Comparison of ENCODE assay signal across 19 cellular contexts in the genomic region with DNA sequence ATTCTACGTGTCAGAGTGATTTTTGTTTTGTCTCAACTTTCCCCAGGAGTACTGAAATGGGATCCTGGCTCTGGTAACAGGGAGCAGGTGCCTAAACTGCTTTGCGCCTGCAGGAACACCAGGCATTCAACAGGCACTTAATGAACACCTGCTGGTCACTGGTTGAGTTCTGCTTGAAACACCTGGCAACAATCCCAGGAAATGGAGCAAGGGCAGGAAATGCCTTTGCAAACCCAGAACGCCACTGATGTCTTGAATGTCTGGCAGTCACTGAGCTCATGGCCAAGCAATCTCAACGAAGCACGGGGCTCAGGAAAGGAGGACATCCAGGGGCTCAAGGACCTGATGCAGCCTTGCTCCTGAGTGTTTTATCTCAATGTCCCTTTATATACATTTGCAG.
A peak's percentile ranks its signal among the peaks of the same experiment; 100 is the strongest.
DNase-seq lines count a peak whose midpoint lies in the region; ATAC-seq lines count a peak whose summit lies in the region.
"Had no signal": no experiment of that assay in that cellular context is flagged by ENCODE, and none has a peak within 500 bp of the region (broad histone marks: within the 10 kb centered on the region; RNA-seq: fewer than 3 reads in every experiment).

No MANE protein-coding gene starts in this region.

- H3K14ac ChIP-seq in neuronal stem cell (ENCODE audit: low read length) = no peak overlapping the region

- no peaks in the 10 kb centered on the region for H3K36me3 ChIP-seq in neuronal stem cell (replicated peaks in 1 of 2; ENCODE audit: control insufficient read depth in 2 of 2, insufficient read depth in 2 of 2, low read length in 2 of 2)
- H3K36me3 ChIP-seq: esophagus muscularis mucosa had no signal

- no peak overlapping the region for H4K8ac ChIP-seq in neuronal stem cell (ENCODE audit: low read depth, low read length)

- no peaks in the 10 kb centered on the region for H3K36me3 Mint-ChIP-seq in activated T-cell treated with anti-CD3 and anti-CD28 coated beads, Interleukin-2, amount 50 U/mL, for 4 hours (ENCODE audit: insufficient read depth)
- H3K36me3 Mint-ChIP-seq: stimulated activated naive B cell treated with anti-CD40 and anti-IgM and Interleukin-4, amounts not matched to agents 10 μg/mL and 1 μg/mL and 100 μg/mL, for 72 hours; type B pancreatic cell had no signal

- H3K4me2 ChIP-seq in neuronal stem cell (ENCODE audit: insufficient read depth, low read length, poor library complexity, severe bottlenecking) = no peak overlapping the region

- no CpG with 5 or more reads among the region's 5 CpGs for WGBS in neuronal stem cell (ENCODE audit: extremely low coverage in 2 of 2, insufficient read length in 2 of 2, insufficient replicate concordance in 1 of 2), 2 donors

- no peaks in the 10 kb centered on the region for H3K4me1 ChIP-seq in neuronal stem cell (ENCODE audit: control insufficient read depth in 2 of 2, insufficient read depth in 1 of 2, low read depth in 1 of 2, low read length in 2 of 2)
- H3K4me1 ChIP-seq: esophagus muscularis mucosa had no signal

- H2AK5ac ChIP-seq in neuronal stem cell (ENCODE audit: low read depth, low read length) = no peak overlapping the region

- no peak overlapping the region for H2AFZ ChIP-seq in neuronal stem cell (ENCODE audit: low read length)

- H3K27me3 Mint-ChIP-seq in activated T-cell treated with anti-CD3 and anti-CD28 coated beads, Interleukin-2, amount 50 U/mL, for 4 hours (ENCODE audit: low read depth) = peaks cover 3% of the 10 kb centered on the region

- H4K91ac ChIP-seq in neuronal stem cell (ENCODE audit: low read depth, low read length, poor library complexity) = no peak overlapping the region

- H3K4ac ChIP-seq in neuronal stem cell (ENCODE audit: low read length) = no peak overlapping the region

- peak; percentile 93 for DNase-seq in DMS79 (lab: John Stamatoyannopoulos, UW)
- DNase-seq in NCI-H1105 (lab: John Stamatoyannopoulos, UW) = peak; percentile 87
- DNase-seq in NCI-H526 treated with DMSO at 0.1 percent for 48 hours (lab: John Stamatoyannopoulos, UW) = peak; percentile 56
- peak; percentile 63 for DNase-seq in iPS-NIHi11 (ENCODE audit: low spot score)
- DNase-seq in activated T-cell treated with anti-CD3 and anti-CD28 coated beads, Interleukin-2, amount 50 U/mL, for 4 hours = no peak
- no peak for DNase-seq in neuronal stem cell (ENCODE audit: low spot score)
- DNase-seq in midbrain (lab: John Stamatoyannopoulos, UW) = no peak
- DNase-seq in GM19240 (ENCODE audit: insufficient read length, low spot score) = no peak
- DNase-seq: activated effector memory CD4-positive, alpha-beta T cell treated with anti-CD3 and anti-CD28 coated beads, Interleukin-2, amount 50 U/mL, for 16 hours; anterior cingulate cortex; dermis blood vessel endothelial cell; head of caudate nucleus; HFFc6; NCI-H1436 treated with DMSO at 0.1 percent for 48 hours; stimulated activated naive B cell treated with anti-CD40 and anti-IgM and Interleukin-4, amounts not matched to agents 10 μg/mL and 1 μg/mL and 100 μg/mL, for 72 hours had no signal

- no peak for ATAC-seq in activated T-cell treated with anti-CD3 and anti-CD28 coated beads, Interleukin-2, amount 50 U/mL, for 4 hours
- ATAC-seq: stimulated activated naive B cell treated with anti-CD40 and anti-IgM and Interleukin-4, amounts not matched to agents 10 μg/mL and 1 μg/mL and 100 μg/mL, for 72 hours had no signal

- no peaks in the 10 kb centered on the region for H3K4me1 Mint-ChIP-seq in activated T-cell treated with anti-CD3 and anti-CD28 coated beads, Interleukin-2, amount 50 U/mL, for 4 hours (ENCODE audit: low read depth)
- H3K4me1 Mint-ChIP-seq: stimulated activated naive B cell treated with anti-CD40 and anti-IgM and Interleukin-4, amounts not matched to agents 10 μg/mL and 1 μg/mL and 100 μg/mL, for 72 hours had no signal

- no peaks in the 10 kb centered on the region for H3K9me3 ChIP-seq in neuronal stem cell (replicated peaks in 1 of 2; ENCODE audit: control insufficient read depth in 2 of 2, insufficient read depth in 1 of 2, low read depth in 1 of 2, low read length in 2 of 2)
- H3K9me3 ChIP-seq: esophagus muscularis mucosa had no signal

- no peak overlapping the region for H3K18ac ChIP-seq in neuronal stem cell (ENCODE audit: low read length)

- no peak overlapping the region for H3K4me3 ChIP-seq in neuronal stem cell (ENCODE audit: low read length in 2 of 2)
- H3K4me3 ChIP-seq: esophagus muscularis mucosa, SK-N-MC, skin epidermis had no signal

- H3K9me3 Mint-ChIP-seq in activated T-cell treated with anti-CD3 and anti-CD28 coated beads, Interleukin-2, amount 50 U/mL, for 4 hours = no peaks in the 10 kb centered on the region
- H3K9me3 Mint-ChIP-seq: stimulated activated naive B cell treated with anti-CD40 and anti-IgM and Interleukin-4, amounts not matched to agents 10 μg/mL and 1 μg/mL and 100 μg/mL, for 72 hours; type B pancreatic cell had no signal

- no peak overlapping the region for H3K4me3 Mint-ChIP-seq in activated T-cell treated with anti-CD3 and anti-CD28 coated beads, Interleukin-2, amount 50 U/mL, for 4 hours
- H3K4me3 Mint-ChIP-seq: HFFc6; stimulated activated naive B cell treated with anti-CD40 and anti-IgM and Interleukin-4, amounts not matched to agents 10 μg/mL and 1 μg/mL and 100 μg/mL, for 72 hours; type B pancreatic cell had no signal

- H3K79me1 ChIP-seq in neuronal stem cell (ENCODE audit: low read depth, low read length) = no peaks in the 10 kb centered on the region

- no peaks in the 10 kb centered on the region for H3K27me3 ChIP-seq in neuronal stem cell (ENCODE audit: control insufficient read depth in 3 of 3, insufficient read depth in 3 of 3, low read depth in 1 of 3, low read length in 3 of 3)

- no peak overlapping the region for H3K23ac ChIP-seq in neuronal stem cell (ENCODE audit: low read depth, low read length, poor library complexity)

- no peak overlapping the region for H2BK15ac ChIP-seq in neuronal stem cell (ENCODE audit: low read length)

- no peak overlapping the region for H2BK12ac ChIP-seq in neuronal stem cell (ENCODE audit: low read length)

- no peak overlapping the region for H3K9ac ChIP-seq in neuronal stem cell (ENCODE audit: low read depth, low read length, poor library complexity)

- H2BK5ac ChIP-seq in neuronal stem cell (ENCODE audit: low read length) = no peak overlapping the region

- no peak overlapping the region for H3K27ac ChIP-seq in neuronal stem cell (replicated peaks; ENCODE audit: low read length)
- H3K27ac ChIP-seq: esophagus muscularis mucosa, SK-N-MC, skin epidermis had no signal

- H2BK120ac ChIP-seq in neuronal stem cell (ENCODE audit: low read depth, low read length) = no peak overlapping the region

Comparison
In these comparisons a context has a peak if more than half of its experiments do, and no peak if none do; other contexts are left out.
1. DNase-seq: peak in DMS79 (single experiment), NCI-H1105 (single experiment), NCI-H526 treated with DMSO at 0.1 percent for 48 hours (single experiment) and iPS-NIHi11 (single experiment); none in activated T-cell treated with anti-CD3 and anti-CD28 coated beads, Interleukin-2, amount 50 U/mL, for 4 hours (single experiment), neuronal stem cell (single experiment), midbrain (single experiment) and GM19240 (single experiment).